12 cellular contexts compared by ENCODE assay signal in genomic region chr5:172801184-172801671, GRCh38. TPM values are rescaled to one million over a fixed set of nuclear protein-coding genes. Genes with fewer than 3 reads are reported as not detected.
DNase-seq lines count a peak whose midpoint lies in the region; ATAC-seq and TF ChIP-seq lines count a peak whose summit lies in the region.
"Had no signal": no experiment of that assay in that cellular context is flagged by ENCODE, and none has a peak within 500 bp of the region (broad histone marks: within the 10 kb centered on the region; RNA-seq: fewer than 3 reads in every experiment).

No MANE protein-coding gene starts in this region.

- WGBS in esophagus squamous epithelium, 2 donors: 48% methylated on average over 4 of the region's 4 CpGs

- H3K27ac ChIP-seq in esophagus squamous epithelium (peak overlapping the region; percentile 69 to 89 (median 78)), substantia nigra (ENCODE audit: low read depth, low read length, poor library complexity, severe bottlenecking) (no peak overlapping the region)

- CTCF ChIA-PET in HEK293T (lab: Yijun Ruan, JAX): interaction anchor here (1.0 kb wide), 1 partner anchor 29 kb away, joined by 3 read pairs; no protein-coding TSS in a partner anchor

- no peak for TF ChIP-seq POLR2A in esophagus squamous epithelium (IDR thresholded peaks at IDR 0.05)

- no peaks in the 10 kb centered on the region for H3K36me3 ChIP-seq in esophagus squamous epithelium

- intact Hi-C loops in CD14-positive monocyte (cut with micrococcal nuclease): loop anchor here in 1 of 2 donors (2.0 kb wide), 1 partner anchor 28 kb away; no protein-coding TSS in a partner anchor
- intact Hi-C loops in esophagus squamous epithelium (cut with DNase I): no loop called here

- TF ChIP-seq CTCF in CD14-positive monocyte (IDR thresholded peaks at IDR 0.05) (no peak), esophagus squamous epithelium (IDR thresholded peaks at IDR 0.05) (no peak), osteocyte (IDR thresholded peaks at IDR 0.05) (no peak)

- H3K9me3 Mint-ChIP-seq in CD14-positive monocyte (peaks cover 0 to 2% (median 0%) of the 10 kb centered on the region in 7 donors), osteocyte (ENCODE audit: unreplicated experiment) (no peaks in the 10 kb centered on the region)

- H3K36me3 Mint-ChIP-seq in CD14-positive monocyte (peaks cover 11 to 17% of the 10 kb centered on the region in 2 donors), osteocyte (ENCODE audit: unreplicated experiment) (no peaks in the 10 kb centered on the region)

- peaks cover 6 to 49% (median 38%) of the 10 kb centered on the region in 3 donors for H3K4me1 ChIP-seq in esophagus squamous epithelium

- H3K27me3 Mint-ChIP-seq in CD14-positive monocyte (ENCODE audit: low read depth in 3 of 3) (peaks cover 0 to 15% (median 0%) of the 10 kb centered on the region in 3 donors), osteocyte (ENCODE audit: unreplicated experiment) (no peaks in the 10 kb centered on the region)

- H3K9me3 ChIP-seq in esophagus squamous epithelium: no peaks in the 10 kb centered on the region

- DNase-seq in CD14-positive monocyte (ENCODE audit: low spot score) (no peak), RPMI7951 (ENCODE audit: low read depth) (peak; percentile 54), esophagus squamous epithelium (lab: John Stamatoyannopoulos, UW) (no peak), osteocyte (ENCODE audit: extremely low spot score, unreplicated experiment) (no peak), substantia nigra (lab: John Stamatoyannopoulos, UW) (no peak), HEK293T (ENCODE audit: extremely low spot score) (no peak)
- no peak for DNase-seq in activated effector memory CD4-positive, alpha-beta T cell treated with Interleukin-2 at 50 U/mL for 16 hours
- DNase-seq: dermis blood vessel endothelial cell; DMS79 treated with DMSO at 0.1 percent for 48 hours; NCI-H1417 treated with DMSO at 0.1 percent for 48 hours; stimulated activated CD4-positive, alpha-beta T cell treated with anti-CD3 and anti-CD28 coated beads, Interleukin-4, amount 100 ng/mL, for 1 hour had no signal

- H3K4me1 Mint-ChIP-seq in CD14-positive monocyte (peaks cover 77% of the 10 kb centered on the region), osteocyte (ENCODE audit: unreplicated experiment) (peaks cover 51% of the 10 kb centered on the region)

- H3K27me3 ChIP-seq in esophagus squamous epithelium: no peaks in the 10 kb centered on the region

- no peak overlapping the region for H3K4me3 ChIP-seq in esophagus squamous epithelium

- ATAC-seq in HG02763 (IDR thresholded peaks at IDR 0.05; ENCODE audit: unreplicated experiment): no peak

- H3K27ac Mint-ChIP-seq in CD14-positive monocyte: peak overlapping the region; percentile 98 to 100 (median 100)
- H3K27ac Mint-ChIP-seq in osteocyte (ENCODE audit: unreplicated experiment): peak overlapping the region; percentile 58

- POLR2A ChIA-PET in HEK293T (lab: Yijun Ruan, JAX): interaction anchor here (1.0 to 2.1 kb wide), 2 partner anchors 29 to 31 kb away, joined by 3 to 8 read pairs; partner anchors contain the start of gene DUSP1

- H3K4me3 Mint-ChIP-seq in CD14-positive monocyte (peak overlapping the region in 1 of 2 donors; percentile 64), osteocyte (ENCODE audit: unreplicated experiment) (no peak overlapping the region)

TF ChIP-seq in HEK293T, 16 proteins besides CTCF, POLR2A, EP300 and RAD21:
- no peak for TF ChIP-seq TARDBP (IDR thresholded peaks at IDR 0.05)
- no peak for TF ChIP-seq LEF1 (IDR thresholded peaks at IDR 0.05; ENCODE audit: borderline replicate concordance)
- TF ChIP-seq ARNT (IDR thresholded peaks at IDR 0.05): no peak
- no peak for TF ChIP-seq L3MBTL2 (conservative IDR thresholded peaks at IDR 0.05)
TF ChIP-seq in HEK293T: peak in this region for 0.

RNA-seq across cellular contexts. Expression of gene DUSP1, which starts 30.2 kb away (rescaled TPM):
- polyA plus RNA-seq in CD14-positive monocyte: 1,000 to 10,000 TPM; 1,963 to 3,954 TPM
- total RNA-seq in RPMI7951 (2014; rRNA removed; shearing (Covaris generic)): 9.7 TPM in 2 replicates
- total RNA-seq in esophagus squamous epithelium: 100 to 1,000 TPM; 222 to 415 (median 252) TPM
- total RNA-seq in osteocyte: 201 and 250 TPM in 2 replicates

RNA-seq across cellular contexts. Expression of gene ERGIC1, which starts 32.8 kb away (rescaled TPM):
- 10 to 100 TPM; 28.3 to 34.1 TPM for polyA plus RNA-seq in CD14-positive monocyte
- total RNA-seq in RPMI7951 (2014; rRNA removed; shearing (Covaris generic)): 71.8 and 91.3 TPM in 2 replicates
- total RNA-seq in esophagus squamous epithelium (10 to 100 TPM; 50.9 to 83.0 (median 65.5) TPM), osteocyte (174 and 175 TPM in 2 replicates)

Comparison
In these comparisons a context has a peak if more than half of its experiments do, and no peak if none do; other contexts are left out.
1. RNA of gene DUSP1, which starts 30.2 kb away (total RNA-seq): 222 to 415 TPM in esophagus squamous epithelium and 201 to 250 TPM in osteocyte; 9.7 TPM in RPMI7951; every median in the first group is over 10 times any median in the second.